ENCODE assay signal across 25 cellular contexts in genomic region chr14:53494587-53494986, GRCh38.
A peak's percentile ranks its signal among the peaks of the same experiment; 100 is the strongest.
DNase-seq lines count a peak whose midpoint lies in the region; ATAC-seq and TF ChIP-seq lines count a peak whose summit lies in the region.
"Had no signal": no experiment of that assay in that cellular context is flagged by ENCODE, and none has a peak within 500 bp of the region (broad histone marks: within the 10 kb centered on the region; RNA-seq: fewer than 3 reads in every experiment).

No MANE protein-coding gene starts in this region.

- H3K9me3 Mint-ChIP-seq in effector memory CD8-positive, alpha-beta T cell, result peaks cover 6 to 17% of the 10 kb centered on the region in 2 donors
- peaks cover 4% of the 10 kb centered on the region for H3K9me3 Mint-ChIP-seq in activated CD4-positive, alpha-beta memory T cell treated with anti-CD3 and anti-CD28 coated beads, Interleukin-2, amount 10 ng/mL, durations not matched to agents 7 days and 5 days

- intact Hi-C loops in A673 (cut with micrococcal nuclease; ENCODE audit: unreplicated experiment), result no loop called here

- DNase-seq in adipocyte (ENCODE audit: low read depth), result peak; percentile 86
- DNase-seq in fibroblast of peridontal ligament (ENCODE audit: extremely low read depth), result peak; percentile 79
- DNase-seq in MG63, result no peak
- DNase-seq in effector memory CD8-positive, alpha-beta T cell, result no peak
- DNase-seq in A673 (ENCODE audit: low spot score), result no peak
- DNase-seq in activated CD4-positive, alpha-beta memory T cell treated with anti-CD3 and anti-CD28 coated beads, Interleukin-2, amount 10 ng/mL, durations not matched to agents 7 days and 5 days, result no peak
- DNase-seq: Calu3; DMS153; DND-41; HCEC 1CT; NCI-H1048; NCI-H1694; NCI-H2029 treated with DMSO at 0.1 percent for 48 hours; NCI-H446 treated with DMSO at 0.1 percent for 48 hours; NCI-H82; NK-92 treated with Interleukin-12 subunit alpha and Interleukin-12 subunit beta, amount 100 ng/mL, for 24 hours; PC-9; SJCRH30 had no signal

- CTCF ChIA-PET in A673 (lab: Charles Lee), result no interaction called here
- CTCF ChIA-PET in activated CD4-positive, alpha-beta memory T cell treated with anti-CD3 and anti-CD28 coated beads, Interleukin-2, amount 10 ng/mL, durations not matched to agents 7 days and 5 days (lab: Charles Lee), result no interaction called here

- no peaks in the 10 kb centered on the region for H3K4me1 Mint-ChIP-seq in effector memory CD8-positive, alpha-beta T cell (ENCODE audit: low read depth in 2 of 2)
- no peaks in the 10 kb centered on the region for H3K4me1 Mint-ChIP-seq in activated CD4-positive, alpha-beta memory T cell treated with anti-CD3 and anti-CD28 coated beads, Interleukin-2, amount 10 ng/mL, durations not matched to agents 7 days and 5 days
- H3K4me1 Mint-ChIP-seq: B cell, IgD-negative memory B cell had no signal

- BruUV-seq in A673 (replicated peaks; lab: Mats Ljungman, UMichigan), result no TSS peak

- no peaks in the 10 kb centered on the region for H3K27me3 Mint-ChIP-seq in effector memory CD8-positive, alpha-beta T cell
- H3K27me3 Mint-ChIP-seq in activated CD4-positive, alpha-beta memory T cell treated with anti-CD3 and anti-CD28 coated beads, Interleukin-2, amount 10 ng/mL, durations not matched to agents 7 days and 5 days, result no peaks in the 10 kb centered on the region

- H3K4me3 ChIP-seq in adipocyte (ENCODE audit: low read length), result no peak overlapping the region
- H3K4me3 ChIP-seq in muscle layer of duodenum (ENCODE audit: low read depth in 1 of 2, low read length in 2 of 2), result no peak overlapping the region
- no peak overlapping the region for H3K4me3 ChIP-seq in MG63
- no peak overlapping the region for H3K4me3 ChIP-seq in A673 (ENCODE audit: low read depth, low read length, poor library complexity, severe bottlenecking)
- H3K4me3 ChIP-seq: A549, PC-9, SJCRH30 had no signal

- H3K4me3 Mint-ChIP-seq in effector memory CD8-positive, alpha-beta T cell, result no peak overlapping the region
- H3K4me3 Mint-ChIP-seq in activated CD4-positive, alpha-beta memory T cell treated with anti-CD3 and anti-CD28 coated beads, Interleukin-2, amount 10 ng/mL, durations not matched to agents 7 days and 5 days, result no peak overlapping the region
- H3K4me3 Mint-ChIP-seq: B cell, IgD-negative memory B cell had no signal

- H3K36me3 ChIP-seq in adipocyte (ENCODE audit: control insufficient read depth, insufficient read depth, low read length, severe bottlenecking), result no peaks in the 10 kb centered on the region
- no peaks in the 10 kb centered on the region for H3K36me3 ChIP-seq in muscle layer of duodenum (ENCODE audit: control insufficient read depth in 1 of 2, insufficient read depth in 2 of 2, low read length in 2 of 2)
- H3K36me3 ChIP-seq in MG63, result no peaks in the 10 kb centered on the region
- no peaks in the 10 kb centered on the region for H3K36me3 ChIP-seq in A673 (ENCODE audit: insufficient read depth, low read length, poor library complexity, severe bottlenecking)
- H3K36me3 ChIP-seq: SJCRH30 had no signal

- H3K9me3 ChIP-seq in adipocyte (ENCODE audit: control insufficient read depth, low read length) (no peaks in the 10 kb centered on the region), muscle layer of duodenum (ENCODE audit: control insufficient read depth in 1 of 2, low read length in 2 of 2) (no peaks in the 10 kb centered on the region), MG63 (no peaks in the 10 kb centered on the region), A673 (ENCODE audit: low read depth, low read length, poor library complexity, severe bottlenecking) (no peaks in the 10 kb centered on the region)
- H3K9me3 ChIP-seq: A549, SJCRH30 had no signal

- H3K4me1 ChIP-seq in adipocyte (ENCODE audit: control insufficient read depth, insufficient read depth, low read length) (peaks cover 29% of the 10 kb centered on the region), muscle layer of duodenum (ENCODE audit: control insufficient read depth in 1 of 2, insufficient read depth in 2 of 2, low read length in 2 of 2) (peaks cover 6 to 14% of the 10 kb centered on the region in 2 donors), A673 (ENCODE audit: insufficient read depth, low read length, poor library complexity, severe bottlenecking) (no peaks in the 10 kb centered on the region)
- H3K4me1 ChIP-seq: A549, SJCRH30 had no signal

- H3K27me3 ChIP-seq in adipocyte (replicated peaks; ENCODE audit: control insufficient read depth, insufficient read depth, low read length), result no peaks in the 10 kb centered on the region
- no peaks in the 10 kb centered on the region for H3K27me3 ChIP-seq in muscle layer of duodenum (ENCODE audit: low read depth, low read length)
- no peaks in the 10 kb centered on the region for H3K27me3 ChIP-seq in MG63
- H3K27me3 ChIP-seq in A673 (replicated peaks; ENCODE audit: insufficient read depth, low read depth, low read length, poor library complexity), result peaks cover 22% of the 10 kb centered on the region
- H3K27me3 ChIP-seq: SJCRH30 had no signal

- POLR2A ChIA-PET in A673 (lab: Charles Lee; ENCODE audit: low non-redundant PET), result interaction anchor here (0.6 kb wide), 1 partner anchor 34 kb away, joined by 7 read pairs; no protein-coding TSS in a partner anchor
- POLR2A ChIA-PET in activated CD4-positive, alpha-beta memory T cell treated with anti-CD3 and anti-CD28 coated beads, Interleukin-2, amount 10 ng/mL, durations not matched to agents 7 days and 5 days (lab: Charles Lee), result no interaction called here

- TF ChIP-seq CTCF in A673 (conservative IDR thresholded peaks at IDR 0.05; ENCODE audit: low read depth, low read length), result no peak

- no peaks in the 10 kb centered on the region for H3K36me3 Mint-ChIP-seq in effector memory CD8-positive, alpha-beta T cell (ENCODE audit: insufficient read depth)
- no peaks in the 10 kb centered on the region for H3K36me3 Mint-ChIP-seq in activated CD4-positive, alpha-beta memory T cell treated with anti-CD3 and anti-CD28 coated beads, Interleukin-2, amount 10 ng/mL, durations not matched to agents 7 days and 5 days (ENCODE audit: low read depth)
- H3K36me3 Mint-ChIP-seq: IgD-negative memory B cell had no signal

- H3K27ac ChIP-seq in muscle layer of duodenum (ENCODE audit: low read length) (peak overlapping the region; percentile 32), A673 (ENCODE audit: low read depth, low read length, poor library complexity, severe bottlenecking) (no peak overlapping the region)
- H3K27ac ChIP-seq: A549, C4-2B, KMS-11, PC-9, SJCRH30 had no signal

- no peak for ATAC-seq in effector memory CD8-positive, alpha-beta T cell (replicated peaks)
- ATAC-seq: A549, Right ventricle myocardium inferior had no signal

- H3K27ac Mint-ChIP-seq in effector memory CD8-positive, alpha-beta T cell, result no peak overlapping the region
- no peak overlapping the region for H3K27ac Mint-ChIP-seq in activated CD4-positive, alpha-beta memory T cell treated with anti-CD3 and anti-CD28 coated beads, Interleukin-2, amount 10 ng/mL, durations not matched to agents 7 days and 5 days
- H3K27ac Mint-ChIP-seq: B cell, IgD-negative memory B cell had no signal

- no peak overlapping the region for H3K9ac ChIP-seq in adipocyte (ENCODE audit: low read length)
- H3K9ac ChIP-seq: KMS-11 had no signal

Comparison
In these comparisons a context has a peak if more than half of its experiments do, and no peak if none do; other contexts are left out.
1. DNase-seq: peak in adipocyte (single experiment) and fibroblast of peridontal ligament (single experiment); none in MG63 (single experiment), effector memory CD8-positive, alpha-beta T cell (0 of 3), A673 (single experiment) and activated CD4-positive, alpha-beta memory T cell treated with anti-CD3 and anti-CD28 coated beads, Interleukin-2, amount 10 ng/mL, durations not matched to agents 7 days and 5 days (single experiment).